Comparison of ENCODE assay signal across 1 cellular context in the genomic region with DNA sequence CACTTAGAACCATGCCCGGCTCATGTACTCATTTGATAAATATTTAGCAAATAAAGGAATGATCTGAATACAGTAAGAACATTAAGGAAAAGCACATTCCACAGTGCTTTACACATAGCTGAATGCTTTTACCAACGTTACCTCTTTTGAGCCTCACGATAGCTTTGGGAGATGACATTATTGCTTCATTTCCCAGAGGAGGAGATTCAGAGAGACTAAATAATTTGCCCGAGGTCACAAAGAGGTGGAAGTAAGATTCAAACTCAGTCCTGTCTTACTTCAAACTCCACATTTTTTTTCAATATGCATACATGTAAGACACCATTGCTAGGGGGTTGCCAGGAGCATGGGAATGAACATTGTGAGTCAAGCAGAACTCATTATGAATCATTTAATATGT.
TF ChIP-seq lines count a peak whose summit lies in the region.

No MANE protein-coding gene starts in this region.

TF ChIP-seq in IMR-90, 13 proteins besides CTCF, POLR2A, EP300 and RAD21:
- TF ChIP-seq, protein P1, sequence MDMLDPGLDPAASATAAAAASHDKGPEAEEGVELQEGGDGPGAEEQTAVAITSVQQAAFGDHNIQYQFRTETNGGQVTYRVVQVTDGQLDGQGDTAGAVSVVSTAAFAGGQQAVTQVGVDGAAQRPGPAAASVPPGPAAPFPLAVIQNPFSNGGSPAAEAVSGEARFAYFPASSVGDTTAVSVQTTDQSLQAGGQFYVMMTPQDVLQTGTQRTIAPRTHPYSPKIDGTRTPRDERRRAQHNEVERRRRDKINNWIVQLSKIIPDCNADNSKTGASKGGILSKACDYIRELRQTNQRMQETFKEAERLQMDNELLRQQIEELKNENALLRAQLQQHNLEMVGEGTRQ (IDR thresholded peaks at IDR 0.05; ENCODE audit: low read depth, low read length) = no peak
- no peak for TF ChIP-seq FOS (IDR thresholded peaks at IDR 0.05; ENCODE audit: low read depth, low read length)
- TF ChIP-seq RCOR1 (IDR thresholded peaks at IDR 0.05; ENCODE audit: insufficient replicate concordance, low read length) = no peak
- TF ChIP-seq MAZ (IDR thresholded peaks at IDR 0.05; ENCODE audit: borderline replicate concordance, low read depth, low read length) = no peak
- no peak for TF ChIP-seq RFX5 (IDR thresholded peaks at IDR 0.05; ENCODE audit: low read depth, low read length)
- no peak for TF ChIP-seq SMC3 (IDR thresholded peaks at IDR 0.05; ENCODE audit: low read depth, low read length)
- TF ChIP-seq MAFK (IDR thresholded peaks at IDR 0.05; ENCODE audit: low read depth, low read length) = no peak
- TF ChIP-seq CEBPB (IDR thresholded peaks at IDR 0.05; ENCODE audit: low read depth, low read length) = no peak
- no peak for TF ChIP-seq NFE2L2 (IDR thresholded peaks at IDR 0.05; ENCODE audit: low read depth, low read length)
- TF ChIP-seq ELK1 (IDR thresholded peaks at IDR 0.05; ENCODE audit: borderline replicate concordance, low read depth, low read length) = no peak
- no peak for TF ChIP-seq MXI1 (IDR thresholded peaks at IDR 0.05; ENCODE audit: borderline replicate concordance, low read depth, low read length)
- TF ChIP-seq CHD1 (IDR thresholded peaks at IDR 0.05; ENCODE audit: low read depth, low read length) = no peak
- TF ChIP-seq BHLHE40 (IDR thresholded peaks at IDR 0.05; ENCODE audit: low read depth, low read length) = no peak
